ENCODE assay signal across 8 cellular contexts in the genomic region with DNA sequence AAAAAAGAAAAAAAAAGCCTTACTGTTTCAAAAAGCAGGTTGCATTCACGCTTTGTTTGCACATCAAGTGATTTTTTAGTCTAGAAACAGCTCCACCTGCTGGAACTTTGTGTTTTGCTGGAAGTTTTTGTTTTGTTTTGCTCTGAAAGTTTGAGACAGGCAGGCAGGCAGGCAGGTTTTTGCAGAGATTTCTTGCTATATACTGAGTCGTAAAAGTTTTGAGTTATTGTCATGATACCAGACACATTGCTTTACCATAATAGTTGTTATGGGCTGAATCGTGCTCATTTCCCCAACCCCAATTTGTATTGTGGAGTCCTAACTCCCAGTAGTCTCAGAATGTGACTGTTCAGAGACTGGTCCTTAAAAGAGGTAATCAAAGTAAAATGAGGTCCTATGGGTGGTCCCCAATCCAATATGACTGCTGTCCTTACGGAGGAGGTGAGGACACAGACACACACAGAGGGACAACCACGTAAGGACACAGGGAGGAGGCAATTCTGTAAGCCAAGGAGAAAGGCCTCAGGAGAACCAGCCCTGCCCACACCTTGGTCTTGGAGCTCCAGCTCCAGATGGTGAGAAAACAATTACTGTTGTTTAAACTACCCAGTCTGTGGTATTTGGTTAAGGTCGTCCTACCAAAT.
DNase-seq lines count a peak whose midpoint lies in the region; ATAC-seq, FAIRE-seq and TF ChIP-seq lines count a peak whose summit lies in the region.

No MANE protein-coding gene starts in this region.

- CTCF ChIA-PET in GM10248 (lab: Yijun Ruan, JAX) = interaction anchor here (0.6 to 1.6 kb wide), 11 partner anchors 9 to 410 kb away, joined by 3 to 6 read pairs (median 4); no protein-coding TSS in a partner anchor

- ATAC-seq in GM18519 (IDR thresholded peaks at IDR 0.05; ENCODE audit: low FRiP score, unreplicated experiment) = no peak

- DNase-seq in AG20443 (ENCODE audit: low spot score) (peak; percentile 46), GM10248 (ENCODE audit: extremely low spot score) (peak; percentile 37), NOMO-1 treated with DMSO at 0.1 percent for 48 hours (lab: John Stamatoyannopoulos, UW; ENCODE audit: unreplicated experiment) (peak; percentile 21), astrocyte of the cerebellum (ENCODE audit: low read depth) (peak; percentile 9), kidney tubule cell (ENCODE audit: low spot score) (peak; percentile 19), urothelium cell line (ENCODE audit: low spot score) (peak; percentile 47), islet precursor cell (no peak)

- no peak overlapping the region for H3K4me3 ChIP-seq in astrocyte of the cerebellum (ENCODE audit: low read depth, low read length)

- TF ChIP-seq CTCF in GM10248 (IDR thresholded peaks at IDR 0.05; ENCODE audit: control extremely low read depth, extremely low read depth, low read depth, missing control alignments) = peak; percentile 55
- TF ChIP-seq CTCF in astrocyte of the cerebellum (IDR thresholded peaks at IDR 0.05; ENCODE audit: low read depth, low read length, missing control alignments) = peak; percentile 74

- POLR2A ChIA-PET in GM10248 (lab: Yijun Ruan, JAX) = no interaction called here

- in situ Hi-C loops in astrocyte of the cerebellum (cut with HindIII; ENCODE audit: low sequenced_read_pairs) = no loop called here

- no peak for FAIRE-seq in urothelium cell line (lab: Jason Lieb, UNC)
